Comparison of ENCODE assay signal across 27 cellular contexts in the genomic region with DNA sequence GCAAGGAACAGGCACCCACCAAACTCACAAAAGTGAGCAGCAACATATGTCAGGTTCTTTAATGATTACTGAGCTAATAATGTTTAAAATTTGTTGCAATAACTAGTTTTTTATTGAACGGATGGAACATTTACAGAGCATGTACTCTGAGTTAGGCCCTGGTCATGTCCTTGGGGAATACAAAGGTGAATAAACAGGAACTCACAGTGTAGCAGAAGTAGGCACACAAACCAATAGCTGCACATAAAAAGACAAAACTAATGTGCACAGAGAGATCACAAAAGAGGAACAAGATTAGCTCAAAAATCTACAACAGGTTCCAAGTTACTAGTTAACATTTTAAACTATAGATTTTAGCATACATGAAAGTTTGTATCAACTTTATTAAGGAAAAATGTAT.
"Had no signal": no experiment of that assay in that cellular context is flagged by ENCODE, and none has a peak within 500 bp of the region (broad histone marks: within the 10 kb centered on the region; RNA-seq: fewer than 3 reads in every experiment).

No MANE protein-coding gene starts in this region.

- H3K79me2 ChIP-seq: hepatocyte, parathyroid adenoma had no signal

- H3K4me3 Mint-ChIP-seq: mesothelial cell of epicardium; naive thymus-derived CD4-positive, alpha-beta T cell; nephron; neural progenitor cell; stimulated activated effector memory CD8-positive, alpha-beta T cell treated with anti-CD3 and anti-CD28 coated beads, Interleukin-12 subunit alpha, Interleukin-12 subunit beta, amount 100 ng/mL, for 72 hours; stimulated activated naive CD8-positive, alpha-beta T cell treated with anti-CD3 and anti-CD28 coated beads, Interleukin-15, amount 100 ng/mL, for 72 hours had no signal

- H2AFZ ChIP-seq: hepatocyte, neural progenitor cell, parathyroid adenoma had no signal

- H3K4me1 ChIP-seq: gastrocnemius medialis, heart left ventricle, parathyroid adenoma, prostate gland, sigmoid colon, suprapubic skin, transverse colon, upper lobe of right lung, uterus had no signal

- H3K27ac Mint-ChIP-seq: mesothelial cell of epicardium; naive thymus-derived CD4-positive, alpha-beta T cell; nephron; neural progenitor cell; stimulated activated effector memory CD8-positive, alpha-beta T cell treated with anti-CD3 and anti-CD28 coated beads, Interleukin-12 subunit alpha, Interleukin-12 subunit beta, amount 100 ng/mL, for 72 hours; stimulated activated naive CD8-positive, alpha-beta T cell treated with anti-CD3 and anti-CD28 coated beads, Interleukin-15, amount 100 ng/mL, for 72 hours had no signal

- H3K4me3 ChIP-seq: dorsolateral prefrontal cortex, gastrocnemius medialis, heart left ventricle, hepatocyte, lung, mucosa of descending colon, neural progenitor cell, prostate gland, sigmoid colon, suprapubic skin, transverse colon, upper lobe of right lung, uterus had no signal

- ATAC-seq: gastrocnemius medialis; heart left ventricle; left lobe of liver; mucosa of descending colon; naive thymus-derived CD4-positive, alpha-beta T cell; right cardiac atrium; stimulated activated effector memory CD8-positive, alpha-beta T cell treated with anti-CD3 and anti-CD28 coated beads, Interleukin-12 subunit alpha, Interleukin-12 subunit beta, amount 100 ng/mL, for 72 hours; stimulated activated naive CD8-positive, alpha-beta T cell treated with anti-CD3 and anti-CD28 coated beads, Interleukin-15, amount 100 ng/mL, for 72 hours; upper lobe of right lung had no signal

- H3K9me3 Mint-ChIP-seq: neural progenitor cell; stimulated activated naive CD8-positive, alpha-beta T cell treated with anti-CD3 and anti-CD28 coated beads, Interleukin-15, amount 100 ng/mL, for 72 hours had no signal

- DNase-seq: dorsolateral prefrontal cortex; effector CD4-positive, alpha-beta T cell; foreskin fibroblast; gastrocnemius medialis; heart left ventricle; kidney; mesenchymal stem cell; mucosa of descending colon; naive thymus-derived CD4-positive, alpha-beta T cell; right cardiac atrium; sigmoid colon; stimulated activated CD4-positive, alpha-beta T cell treated with anti-CD3 and anti-CD28 coated beads, Interleukin-2, amount 100 ng/mL, for 24 hours; stimulated activated CD4-positive, alpha-beta T cell treated with anti-CD3 and anti-CD28 coated beads, Interleukin-4, amount 100 ng/mL, for 24 hours; stimulated activated naive CD8-positive, alpha-beta T cell treated with anti-CD3 and anti-CD28 coated beads, Interleukin-15, amount 100 ng/mL, for 72 hours; transverse colon; upper lobe of right lung; uterus had no signal

- H3K27me3 Mint-ChIP-seq: stimulated activated naive CD8-positive, alpha-beta T cell treated with anti-CD3 and anti-CD28 coated beads, Interleukin-15, amount 100 ng/mL, for 72 hours had no signal

- H3K4me1 Mint-ChIP-seq: naive thymus-derived CD4-positive, alpha-beta T cell; stimulated activated effector memory CD8-positive, alpha-beta T cell treated with anti-CD3 and anti-CD28 coated beads, Interleukin-12 subunit alpha, Interleukin-12 subunit beta, amount 100 ng/mL, for 72 hours; stimulated activated naive CD8-positive, alpha-beta T cell treated with anti-CD3 and anti-CD28 coated beads, Interleukin-15, amount 100 ng/mL, for 72 hours had no signal

- H3K36me3 ChIP-seq: gastrocnemius medialis, heart left ventricle, neural progenitor cell, prostate gland, sigmoid colon, suprapubic skin, transverse colon, upper lobe of right lung, uterus had no signal

- H3K9me3 ChIP-seq: gastrocnemius medialis, heart left ventricle, mucosa of descending colon, prostate gland, sigmoid colon, suprapubic skin, transverse colon, upper lobe of right lung, uterus had no signal

- H3K27ac ChIP-seq: dorsolateral prefrontal cortex, gastrocnemius medialis, heart left ventricle, hepatocyte, neural progenitor cell, parathyroid adenoma, prostate gland, sigmoid colon, suprapubic skin, transverse colon, upper lobe of right lung, uterus had no signal

- H3K4me2 ChIP-seq: hepatocyte, neural progenitor cell had no signal

- H3K36me3 Mint-ChIP-seq: mesothelial cell of epicardium; naive thymus-derived CD4-positive, alpha-beta T cell; neural progenitor cell; stimulated activated effector memory CD8-positive, alpha-beta T cell treated with anti-CD3 and anti-CD28 coated beads, Interleukin-12 subunit alpha, Interleukin-12 subunit beta, amount 100 ng/mL, for 72 hours had no signal
